ENCODE assay signal across 9 cellular contexts in genomic region chr5:158373623-158374375, GRCh38.
"Had no signal": no experiment of that assay in that cellular context is flagged by ENCODE, and none has a peak within 500 bp of the region (broad histone marks: within the 10 kb centered on the region; RNA-seq: fewer than 3 reads in every experiment).

No MANE protein-coding gene starts in this region.

- H3K9me3 ChIP-seq: ovary, transverse colon had no signal

- H3K27ac Mint-ChIP-seq: activated naive CD4-positive, alpha-beta T cell treated with anti-CD3 and anti-CD28 coated beads for 36 hours; activated T-helper 17 cell treated with anti-CD3 and anti-CD28 coated beads, Interleukin-2, amount 50 U/mL, for 72 hours; neural progenitor cell had no signal

- H3K4me3 ChIP-seq: gastrocnemius medialis, neural progenitor cell, ovary, transverse colon had no signal

- H3K27ac ChIP-seq: epithelial cell of prostate, gastrocnemius medialis, neural progenitor cell, ovary, transverse colon had no signal

- H3K4me1 ChIP-seq: gastrocnemius medialis, transverse colon had no signal

- H3K36me3 Mint-ChIP-seq: neural progenitor cell had no signal

- H3K27me3 ChIP-seq: gastrocnemius medialis, neural progenitor cell, ovary, transverse colon had no signal

- H3K4me1 Mint-ChIP-seq: activated T-helper 17 cell treated with anti-CD3 and anti-CD28 coated beads, Interleukin-2, amount 50 U/mL, for 72 hours had no signal

- H3K4me3 Mint-ChIP-seq: activated naive CD4-positive, alpha-beta T cell treated with anti-CD3 and anti-CD28 coated beads for 36 hours; activated T-helper 17 cell treated with anti-CD3 and anti-CD28 coated beads, Interleukin-2, amount 50 U/mL, for 72 hours; neural progenitor cell had no signal

- DNase-seq: activated CD4-positive, CD25-positive, alpha-beta regulatory T cell treated with anti-CD3 and anti-CD28 coated beads, Interleukin-2, amount 50 U/mL, for 72 hours; activated naive CD4-positive, alpha-beta T cell treated with anti-CD3 and anti-CD28 coated beads for 36 hours; gastrocnemius medialis; ovary; stimulated activated naive CD8-positive, alpha-beta T cell treated with anti-CD3 and anti-CD28 coated beads, Interleukin-15, Interleukin-2, amounts not matched to agents 100 U/mL and 50 U/mL, for 24 hours; transverse colon had no signal

- H3K36me3 ChIP-seq: gastrocnemius medialis, neural progenitor cell, ovary, transverse colon had no signal
